8 cellular contexts compared by ENCODE assay signal in genomic region chr12:13044859-13045384, GRCh38. TPM values are rescaled to one million over a fixed set of nuclear protein-coding genes. Genes with fewer than 3 reads are reported as not detected.
A peak's percentile ranks its signal among the peaks of the same experiment; 100 is the strongest.
DNase-seq lines count a peak whose midpoint lies in the region; ATAC-seq and TF ChIP-seq lines count a peak whose summit lies in the region.

No MANE protein-coding gene starts in this region.

- intact Hi-C loops in naive thymus-derived CD4-positive, alpha-beta T cell (cut with micrococcal nuclease): loop anchor here (1.0 to 2.0 kb wide), 5 partner anchors 45 to 167 kb away; partner anchors contain the start of gene HEBP1 (in 2 of the 2)

- H3K27me3 Mint-ChIP-seq in chondrocyte (ENCODE audit: low read depth): peaks cover 3% of the 10 kb centered on the region
- peaks cover 0 to 30% (median 5%) of the 10 kb centered on the region in 5 donors for H3K27me3 Mint-ChIP-seq in naive thymus-derived CD4-positive, alpha-beta T cell

- no peaks in the 10 kb centered on the region for H3K36me3 ChIP-seq in BE2C
- H3K36me3 ChIP-seq in naive thymus-derived CD4-positive, alpha-beta T cell (ENCODE audit: control insufficient read depth in 2 of 3, insufficient read depth in 3 of 3, low read length in 3 of 3): peaks cover 0 to 7% (median 0%) of the 10 kb centered on the region in 3 experiments

- POLR2A ChIA-PET in naive thymus-derived CD4-positive, alpha-beta T cell (lab: Charles Lee): interaction anchor here (0.7 kb wide), 1 partner anchor 333 kb away, joined by 4 read pairs; no protein-coding TSS in a partner anchor

- no peak for ATAC-seq in naive thymus-derived CD4-positive, alpha-beta T cell
- ATAC-seq in GM18873 (IDR thresholded peaks at IDR 0.05; ENCODE audit: low FRiP score, unreplicated experiment) (no peak), GM18505 (IDR thresholded peaks at IDR 0.05; ENCODE audit: unreplicated experiment) (no peak)

- no peaks in the 10 kb centered on the region for H3K4me1 ChIP-seq in BE2C
- H3K4me1 ChIP-seq in naive thymus-derived CD4-positive, alpha-beta T cell (ENCODE audit: control insufficient read depth in 2 of 2, insufficient read depth in 2 of 2, low read length in 2 of 2): peaks cover 0 to 5% of the 10 kb centered on the region in 2 donors

- no peaks in the 10 kb centered on the region for H3K36me3 Mint-ChIP-seq in chondrocyte (ENCODE audit: low read depth)
- H3K36me3 Mint-ChIP-seq in naive thymus-derived CD4-positive, alpha-beta T cell: peaks cover 0 to 4% (median 0%) of the 10 kb centered on the region in 5 donors

- H3K27me3 ChIP-seq in BE2C: peaks cover 19% of the 10 kb centered on the region
- no peaks in the 10 kb centered on the region for H3K27me3 ChIP-seq in naive thymus-derived CD4-positive, alpha-beta T cell (ENCODE audit: control insufficient read depth in 2 of 2, insufficient read depth in 2 of 2, low read length in 2 of 2)

- CTCF ChIA-PET in naive thymus-derived CD4-positive, alpha-beta T cell (lab: Charles Lee): interaction anchor here (0.5 to 0.8 kb wide), 2 partner anchors 14 to 167 kb away, joined by 3 to 6 read pairs; no protein-coding TSS in a partner anchor

- H3K27ac ChIP-seq in naive thymus-derived CD4-positive, alpha-beta T cell (ENCODE audit: low read depth, low read length): peak overlapping the region; percentile 79

- H3K4me1 Mint-ChIP-seq in chondrocyte (ENCODE audit: low read depth): peaks cover 24% of the 10 kb centered on the region
- H3K4me1 Mint-ChIP-seq in naive thymus-derived CD4-positive, alpha-beta T cell: peaks cover 5 to 20% (median 14%) of the 10 kb centered on the region in 7 donors

- H3K9me3 ChIP-seq in BE2C: no peaks in the 10 kb centered on the region
- H3K9me3 ChIP-seq in naive thymus-derived CD4-positive, alpha-beta T cell (ENCODE audit: control insufficient read depth in 2 of 3, low read length in 3 of 3): no peaks in the 10 kb centered on the region

- DNase-seq in BE2C: no peak
- peak; percentile 22 for DNase-seq in HuH-7.5 (ENCODE audit: low spot score)
- no peak for DNase-seq in chondrocyte (ENCODE audit: low spot score)
- no peak for DNase-seq in naive thymus-derived CD4-positive, alpha-beta T cell
- no peak for DNase-seq in NCI-H1417 treated with DMSO at 0.1 percent for 48 hours (lab: John Stamatoyannopoulos, UW)
- no peak for DNase-seq in GM19240 (ENCODE audit: insufficient read length, low spot score)

- peak overlapping the region; percentile 90 for H3K4me3 ChIP-seq in BE2C (ENCODE audit: low read depth, low read length)
- H3K4me3 ChIP-seq in naive thymus-derived CD4-positive, alpha-beta T cell (ENCODE audit: low read length): peak overlapping the region; percentile 89

- TF ChIP-seq POLR2A in GM18505 (IDR thresholded peaks at IDR 0.05; ENCODE audit: borderline replicate concordance, extremely low read depth, insufficient read depth, insufficient read length): no peak

- H3K9me3 Mint-ChIP-seq in chondrocyte (ENCODE audit: low read depth): no peaks in the 10 kb centered on the region
- no peaks in the 10 kb centered on the region for H3K9me3 Mint-ChIP-seq in naive thymus-derived CD4-positive, alpha-beta T cell

- H3K27ac Mint-ChIP-seq in chondrocyte (ENCODE audit: unreplicated experiment): peak overlapping the region; percentile 36
- H3K27ac Mint-ChIP-seq in naive thymus-derived CD4-positive, alpha-beta T cell: peak overlapping the region in 2 of 9 donors; percentile 31 to 34

- H3K4me3 Mint-ChIP-seq in chondrocyte (ENCODE audit: unreplicated experiment): peak overlapping the region; percentile 83
- peak overlapping the region; percentile 76 to 91 (median 87) for H3K4me3 Mint-ChIP-seq in naive thymus-derived CD4-positive, alpha-beta T cell

- TF ChIP-seq CTCF in BE2C (IDR thresholded peaks at IDR 0.05; ENCODE audit: low read depth, low read length) (no peak), chondrocyte (IDR thresholded peaks at IDR 0.05) (no peak)

RNA-seq across cellular contexts. Expression of gene FAM234B, which starts 0.7 kb away (rescaled TPM):
- 4.2 TPM for polyA plus RNA-seq in BE2C (2012; ENCODE audit: insufficient read depth, insufficient read length, low read depth)
- 3.4 to 5.0 TPM (median 3.8 TPM) in 3 replicates for total RNA-seq in chondrocyte
- total RNA-seq in naive thymus-derived CD4-positive, alpha-beta T cell: 1 to 10 TPM; 2.7 to 5.8 (median 4.3) TPM
- polyA plus RNA-seq in naive thymus-derived CD4-positive, alpha-beta T cell: 1 to 10 TPM; 2.6 to 4.3 TPM

RNA-seq across cellular contexts. Expression of gene HEBP1, which starts 44.9 kb away (rescaled TPM):
- 1.4 TPM for polyA plus RNA-seq in BE2C (2012; ENCODE audit: insufficient read depth, insufficient read length, low read depth)
- 39.7 to 52.3 TPM (median 50.7 TPM) in 3 replicates for total RNA-seq in chondrocyte
- total RNA-seq in naive thymus-derived CD4-positive, alpha-beta T cell: 10 to 100 TPM; 10.9 to 23.4 (median 13.6) TPM
- 10 to 100 TPM; 33.5 to 47.7 TPM for polyA plus RNA-seq in naive thymus-derived CD4-positive, alpha-beta T cell

RNA-seq across cellular contexts. Expression of gene GSG1, which starts 58.5 kb away (rescaled TPM):
- polyA plus RNA-seq in BE2C (2012; ENCODE audit: insufficient read depth, insufficient read length, low read depth): not detected
- 0.36 to 0.38 TPM in 2 of 3 replicates, not detected in the other for total RNA-seq in chondrocyte
- total RNA-seq in naive thymus-derived CD4-positive, alpha-beta T cell: not detected
- not detected for polyA plus RNA-seq in naive thymus-derived CD4-positive, alpha-beta T cell
